In genomic region chr2:223051580-223052375, GRCh38 we compare ENCODE assay signal across 10 cellular contexts. TPM values are rescaled to one million over a fixed set of nuclear protein-coding genes. Genes with fewer than 3 reads are reported as not detected.
DNase-seq lines count a peak whose midpoint lies in the region; ATAC-seq lines count a peak whose summit lies in the region.
"Had no signal": no experiment of that assay in that cellular context is flagged by ENCODE, and none has a peak within 500 bp of the region (broad histone marks: within the 10 kb centered on the region; RNA-seq: fewer than 3 reads in every experiment).

A gene with protein sequence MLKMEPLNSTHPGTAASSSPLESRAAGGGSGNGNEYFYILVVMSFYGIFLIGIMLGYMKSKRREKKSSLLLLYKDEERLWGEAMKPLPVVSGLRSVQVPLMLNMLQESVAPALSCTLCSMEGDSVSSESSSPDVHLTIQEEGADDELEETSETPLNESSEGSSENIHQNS (plus strand): TSS chr2:223052190. CDS start chr2:223052831, 641 bp downstream.

- no peak within 1 kb of the TSS for H2AFZ ChIP-seq in trophoblast cell (ENCODE audit: insufficient read depth, low read length, poor library complexity)

- no peak within 1 kb of the TSS for H3K4ac ChIP-seq in trophoblast cell (ENCODE audit: low read depth, low read length)

- H2BK120ac ChIP-seq in trophoblast cell (ENCODE audit: insufficient read depth, low read length, poor library complexity), result peak within 1 kb of the TSS; percentile 82

- peak within 1 kb of the TSS; percentile 70 for H3K27ac ChIP-seq in SJSA1
- no peak within 1 kb of the TSS for H3K27ac ChIP-seq in trophoblast cell (ENCODE audit: low read depth, low read length)

- H3K27me3 ChIP-seq in SJSA1 (replicated peaks), result no peaks in the 10 kb centered on the region
- no peaks in the 10 kb centered on the region for H3K27me3 ChIP-seq in trophoblast cell (ENCODE audit: insufficient read depth, low read length)

- H3K36me3 ChIP-seq in SJSA1, result no peaks in the 10 kb centered on the region
- H3K36me3 ChIP-seq in trophoblast cell (ENCODE audit: control insufficient read depth in 1 of 2, insufficient read depth in 2 of 2, low read length in 2 of 2), result no peaks in the 10 kb centered on the region

- no peak within 1 kb of the TSS for H4K12ac ChIP-seq in trophoblast cell (ENCODE audit: low read depth, low read length)

- DNase-seq in AG08395 (ENCODE audit: low spot score), result peak; percentile 49
- DNase-seq in SJSA1 (ENCODE audit: low read depth in 1 of 2, low spot score in 2 of 2), result peak in 1 of 2 experiments; percentile 62
- DNase-seq in foreskin melanocyte, result peak; percentile 74
- peak in 1 of 2 donors; percentile 20 for DNase-seq in trophoblast cell
- no peak for DNase-seq in AML-193 (lab: John Stamatoyannopoulos, UW)
- DNase-seq: CD4-positive, CD25-positive, alpha-beta regulatory T cell had no signal

- peak within 1 kb of the TSS; percentile 72 for H4K91ac ChIP-seq in trophoblast cell (ENCODE audit: low read depth, low read length)

- H3K4me1 ChIP-seq in SJSA1 (replicated peaks) (peaks cover 64% of the 10 kb centered on the region), trophoblast cell (ENCODE audit: control insufficient read depth in 1 of 2, insufficient read depth in 2 of 2, low read length in 2 of 2) (peaks cover 9 to 10% of the 10 kb centered on the region in 2 experiments)

- peak within 1 kb of the TSS; percentile 94 for H2BK12ac ChIP-seq in trophoblast cell (ENCODE audit: low read length)

- peak within 1 kb of the TSS; percentile 35 for H2BK5ac ChIP-seq in trophoblast cell (ENCODE audit: low read depth, low read length, poor library complexity)

- H3K9ac ChIP-seq in trophoblast cell (ENCODE audit: low read length), result no peak within 1 kb of the TSS

- H3K9me3 ChIP-seq in SJSA1 (replicated peaks) (no peaks in the 10 kb centered on the region), trophoblast cell (ENCODE audit: insufficient read depth, low read depth, low read length) (no peaks in the 10 kb centered on the region)

- H3K23ac ChIP-seq in trophoblast cell (ENCODE audit: low read length), result no peak within 1 kb of the TSS

- H3K79me1 ChIP-seq in trophoblast cell (ENCODE audit: low read length), result peaks cover 16% of the 10 kb centered on the region

- peak within 1 kb of the TSS; percentile 59 for H2AK5ac ChIP-seq in trophoblast cell (ENCODE audit: low read length)

- peak within 1 kb of the TSS; percentile 43 for H3K18ac ChIP-seq in trophoblast cell (ENCODE audit: low read length)

- ATAC-seq in GM18858 (IDR thresholded peaks at IDR 0.05; ENCODE audit: unreplicated experiment) (no peak), HG02588 (IDR thresholded peaks at IDR 0.05; ENCODE audit: unreplicated experiment) (no peak), HG02884 (IDR thresholded peaks at IDR 0.05; ENCODE audit: unreplicated experiment) (no peak)
- ATAC-seq: activated CD4-positive, CD25-positive, alpha-beta regulatory T cell treated with anti-CD3 and anti-CD28 coated beads, Interleukin-2, amount 50 U/mL, for 24 hours had no signal

- H3K4me3 ChIP-seq in SJSA1 (peak within 1 kb of the TSS; percentile 42), trophoblast cell (ENCODE audit: low read depth, low read length) (no peak within 1 kb of the TSS)

- peak within 1 kb of the TSS; percentile 26 for H3K14ac ChIP-seq in trophoblast cell (ENCODE audit: low read length)

- no CpG with 5 or more reads among the region's 23 CpGs for WGBS in trophoblast cell (ENCODE audit: extremely low coverage, insufficient coverage, insufficient read length)

- H4K8ac ChIP-seq in trophoblast cell (ENCODE audit: low read depth, low read length), result peak within 1 kb of the TSS; percentile 2

- no peak within 1 kb of the TSS for H3K4me2 ChIP-seq in trophoblast cell (ENCODE audit: low read length)

- no peaks in the 10 kb centered on the region for H3K79me2 ChIP-seq in trophoblast cell (ENCODE audit: control insufficient read depth, insufficient read depth, low read length, poor library complexity)

RNA-seq across cellular contexts. Expression of the gene that starts here (rescaled TPM):
- 3.1 and 4.3 TPM in 2 replicates for total RNA-seq in SJSA1 (2014; rRNA removed; shearing (Covaris generic))
- 1.3 and 1.5 TPM in 2 replicates for polyA plus RNA-seq in trophoblast cell (2013)
- total RNA-seq: CD4-positive, CD25-positive, alpha-beta regulatory T cell had no signal
- polyA plus RNA-seq: CD4-positive, CD25-positive, alpha-beta regulatory T cell had no signal

Comparison
In these comparisons a context has a peak if more than half of its experiments do, and no peak if none do; other contexts are left out.
1. DNase-seq: peak in AG08395 (single experiment) and foreskin melanocyte (single experiment); none in AML-193 (0 of 2).